1 cellular context compared by ENCODE assay signal in the genomic region with DNA sequence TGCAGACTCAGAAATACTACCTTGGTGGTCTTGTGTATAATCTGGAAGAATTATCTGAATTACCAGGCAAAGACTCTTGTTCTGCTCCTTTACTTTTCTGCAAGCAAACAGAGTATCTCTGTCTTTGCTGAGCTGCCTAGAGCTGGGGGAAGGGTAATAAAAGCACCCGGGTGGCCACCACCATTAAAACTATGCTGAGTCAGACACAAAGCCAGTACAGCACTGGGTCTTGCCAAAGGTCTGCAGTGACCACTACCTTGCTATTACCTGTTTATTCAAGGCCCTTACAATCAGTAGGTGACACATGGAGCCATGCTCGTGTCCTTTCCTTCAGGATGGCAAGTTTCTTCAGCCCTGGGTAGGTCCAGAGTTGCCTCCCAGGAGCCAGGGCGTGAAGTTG.
TF ChIP-seq lines count a peak whose summit lies in the region.

No MANE protein-coding gene starts in this region.

TF ChIP-seq in K562, 482 proteins besides CTCF, POLR2A, EP300 and RAD21 (continued from another document):
- TF ChIP-seq, protein P1, sequence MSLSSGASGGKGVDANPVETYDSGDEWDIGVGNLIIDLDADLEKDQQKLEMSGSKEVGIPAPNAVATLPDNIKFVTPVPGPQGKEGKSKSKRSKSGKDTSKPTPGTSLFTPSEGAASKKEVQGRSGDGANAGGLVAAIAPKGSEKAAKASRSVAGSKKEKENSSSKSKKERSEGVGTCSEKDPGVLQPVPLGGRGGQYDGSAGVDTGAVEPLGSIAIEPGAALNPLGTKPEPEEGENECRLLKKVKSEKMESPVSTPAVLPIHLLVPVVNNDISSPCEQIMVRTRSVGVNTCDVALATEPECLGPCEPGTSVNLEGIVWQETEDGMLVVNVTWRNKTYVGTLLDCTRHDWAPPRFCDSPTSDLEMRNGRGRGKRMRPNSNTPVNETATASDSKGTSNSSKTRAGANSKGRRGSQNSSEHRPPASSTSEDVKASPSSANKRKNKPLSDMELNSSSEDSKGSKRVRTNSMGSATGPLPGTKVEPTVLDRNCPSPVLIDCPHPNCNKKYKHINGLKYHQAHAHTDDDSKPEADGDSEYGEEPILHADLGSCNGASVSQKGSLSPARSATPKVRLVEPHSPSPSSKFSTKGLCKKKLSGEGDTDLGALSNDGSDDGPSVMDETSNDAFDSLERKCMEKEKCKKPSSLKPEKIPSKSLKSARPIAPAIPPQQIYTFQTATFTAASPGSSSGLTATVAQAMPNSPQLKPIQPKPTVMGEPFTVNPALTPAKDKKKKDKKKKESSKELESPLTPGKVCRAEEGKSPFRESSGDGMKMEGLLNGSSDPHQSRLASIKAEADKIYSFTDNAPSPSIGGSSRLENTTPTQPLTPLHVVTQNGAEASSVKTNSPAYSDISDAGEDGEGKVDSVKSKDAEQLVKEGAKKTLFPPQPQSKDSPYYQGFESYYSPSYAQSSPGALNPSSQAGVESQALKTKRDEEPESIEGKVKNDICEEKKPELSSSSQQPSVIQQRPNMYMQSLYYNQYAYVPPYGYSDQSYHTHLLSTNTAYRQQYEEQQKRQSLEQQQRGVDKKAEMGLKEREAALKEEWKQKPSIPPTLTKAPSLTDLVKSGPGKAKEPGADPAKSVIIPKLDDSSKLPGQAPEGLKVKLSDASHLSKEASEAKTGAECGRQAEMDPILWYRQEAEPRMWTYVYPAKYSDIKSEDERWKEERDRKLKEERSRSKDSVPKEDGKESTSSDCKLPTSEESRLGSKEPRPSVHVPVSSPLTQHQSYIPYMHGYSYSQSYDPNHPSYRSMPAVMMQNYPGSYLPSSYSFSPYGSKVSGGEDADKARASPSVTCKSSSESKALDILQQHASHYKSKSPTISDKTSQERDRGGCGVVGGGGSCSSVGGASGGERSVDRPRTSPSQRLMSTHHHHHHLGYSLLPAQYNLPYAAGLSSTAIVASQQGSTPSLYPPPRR (CRISPR knock-in tag; IDR thresholded peaks at IDR 0.05; ENCODE audit: borderline replicate concordance) = no peak
